In the genomic region with DNA sequence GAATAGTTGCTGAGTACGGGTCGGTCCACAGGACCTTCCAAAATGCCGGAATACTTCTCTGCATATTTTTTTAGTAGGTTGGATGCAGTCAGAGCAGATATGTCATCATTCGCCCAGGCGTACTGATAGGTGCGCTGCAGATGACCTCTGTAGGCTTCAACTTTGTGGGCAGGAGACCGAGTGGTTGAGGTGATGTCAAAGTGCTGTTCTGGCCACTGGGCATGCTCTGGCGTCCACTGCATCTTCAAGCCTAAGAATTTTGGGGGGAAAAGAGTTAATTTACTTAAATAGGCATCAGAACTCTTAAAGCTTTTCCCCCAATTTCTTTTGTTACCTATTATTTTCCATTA, we compare ENCODE assay signal across 19 cellular contexts.
"Had no signal": no experiment of that assay in that cellular context is flagged by ENCODE, and none has a peak within 500 bp of the region (broad histone marks: within the 10 kb centered on the region; RNA-seq: fewer than 3 reads in every experiment).

No MANE protein-coding gene starts in this region.

- H3K27me3 ChIP-seq: esophagus squamous epithelium, gastroesophageal sphincter, neutrophil, sigmoid colon, transverse colon had no signal

- H3K4me3 ChIP-seq: esophagus squamous epithelium, gastroesophageal sphincter, left ventricle myocardium inferior, psoas muscle, sigmoid colon, skin epidermis, thoracic aorta, transverse colon had no signal

- H3K4me1 Mint-ChIP-seq: stimulated activated naive B cell treated with anti-CD40 and anti-IgM and Interleukin-4, amounts not matched to agents 10 μg/mL and 1 μg/mL and 100 μg/mL, for 72 hours; stimulated activated naive CD8-positive, alpha-beta T cell treated with anti-CD3 and anti-CD28 coated beads, Interleukin-15, amount 100 ng/mL, for 72 hours had no signal

- H3K4me3 Mint-ChIP-seq: effector memory CD8-positive, alpha-beta T cell; naive thymus-derived CD4-positive, alpha-beta T cell; nephron progenitor cell; stimulated activated naive B cell treated with anti-CD40 and anti-IgM and Interleukin-4, amounts not matched to agents 10 μg/mL and 1 μg/mL and 100 μg/mL, for 72 hours; stimulated activated naive CD8-positive, alpha-beta T cell treated with anti-CD3 and anti-CD28 coated beads, Interleukin-15, amount 100 ng/mL, for 72 hours had no signal

- ATAC-seq: effector memory CD8-positive, alpha-beta T cell; gastroesophageal sphincter; naive thymus-derived CD4-positive, alpha-beta T cell; psoas muscle had no signal

- H3K36me3 ChIP-seq: neutrophil, transverse colon had no signal

- DNase-seq: effector memory CD8-positive, alpha-beta T cell; esophagus squamous epithelium; foreskin fibroblast; islet precursor cell; left ventricle myocardium inferior; naive thymus-derived CD4-positive, alpha-beta T cell; nephron progenitor cell; psoas muscle; retina; sigmoid colon; stimulated activated CD4-positive, alpha-beta T cell treated with anti-CD3 and anti-CD28 coated beads, Interleukin-2, amount 100 ng/mL, for 24 hours; stimulated activated CD4-positive, alpha-beta T cell treated with anti-CD3 and anti-CD28 coated beads, Interleukin-4, amount 100 ng/mL, for 4 hours; stimulated activated naive B cell treated with anti-CD40 and anti-IgM and Interleukin-4, amounts not matched to agents 10 μg/mL and 1 μg/mL and 100 μg/mL, for 72 hours; stimulated activated naive CD8-positive, alpha-beta T cell treated with anti-CD3 and anti-CD28 coated beads, Interleukin-15, amount 100 ng/mL, for 72 hours; transverse colon had no signal

- H3K4me1 ChIP-seq: esophagus squamous epithelium, gastroesophageal sphincter, psoas muscle, sigmoid colon, transverse colon had no signal

- H3K9me3 ChIP-seq: esophagus squamous epithelium, gastroesophageal sphincter, left ventricle myocardium inferior, neutrophil, psoas muscle, sigmoid colon, thoracic aorta, transverse colon had no signal

- H3K36me3 Mint-ChIP-seq: naive thymus-derived CD4-positive, alpha-beta T cell; stimulated activated naive B cell treated with anti-CD40 and anti-IgM and Interleukin-4, amounts not matched to agents 10 μg/mL and 1 μg/mL and 100 μg/mL, for 72 hours had no signal

- H3K9me3 Mint-ChIP-seq: nephron progenitor cell; stimulated activated naive B cell treated with anti-CD40 and anti-IgM and Interleukin-4, amounts not matched to agents 10 μg/mL and 1 μg/mL and 100 μg/mL, for 72 hours had no signal

- H3K27ac Mint-ChIP-seq: effector memory CD8-positive, alpha-beta T cell; naive thymus-derived CD4-positive, alpha-beta T cell; stimulated activated naive B cell treated with anti-CD40 and anti-IgM and Interleukin-4, amounts not matched to agents 10 μg/mL and 1 μg/mL and 100 μg/mL, for 72 hours; stimulated activated naive CD8-positive, alpha-beta T cell treated with anti-CD3 and anti-CD28 coated beads, Interleukin-15, amount 100 ng/mL, for 72 hours had no signal

- H3K27ac ChIP-seq: esophagus squamous epithelium, gastroesophageal sphincter, left ventricle myocardium inferior, neutrophil, psoas muscle, sigmoid colon, skin epidermis, thoracic aorta, transverse colon had no signal

- H3K27me3 Mint-ChIP-seq: effector memory CD8-positive, alpha-beta T cell; naive thymus-derived CD4-positive, alpha-beta T cell; stimulated activated naive B cell treated with anti-CD40 and anti-IgM and Interleukin-4, amounts not matched to agents 10 μg/mL and 1 μg/mL and 100 μg/mL, for 72 hours; stimulated activated naive CD8-positive, alpha-beta T cell treated with anti-CD3 and anti-CD28 coated beads, Interleukin-15, amount 100 ng/mL, for 72 hours had no signal
